In genomic region chr10:124461642-124462347, GRCh38 we compare ENCODE assay signal across 8 cellular contexts. TPM values are rescaled to one million over a fixed set of nuclear protein-coding genes. Genes with fewer than 3 reads are reported as not detected.
DNase-seq lines count a peak whose midpoint lies in the region; ATAC-seq and TF ChIP-seq lines count a peak whose summit lies in the region.

TSS of gene LHPP (plus strand) at chr10:124461823. CDS start at chr10:124461863, 40 bp downstream.

- H3K4me2 ChIP-seq in BLaER1 treated with 17β-estradiol and CSF1 and Interleukin-3, amounts not matched to agents 10 nM and 100 nM: peak within 1 kb of the TSS; percentile 63 to 86 (median 80)
- peak within 1 kb of the TSS; percentile 94 for H3K4me2 ChIP-seq in mesenchymal stem cell (ENCODE audit: low read length, poor library complexity, severe bottlenecking)

- peak within 1 kb of the TSS in 10 of 11 experiments; percentile 48 to 80 (median 72); a peak in 19 of 22 replicates for H3K27ac ChIP-seq in BLaER1 treated with 17β-estradiol and CSF1 and Interleukin-3, amounts not matched to agents 10 nM and 100 nM
- peak within 1 kb of the TSS; percentile 62 for H3K27ac ChIP-seq in effector memory CD4-positive, alpha-beta T cell (ENCODE audit: insufficient read depth, low read length, poor library complexity, severe bottlenecking)
- no peak within 1 kb of the TSS for H3K27ac ChIP-seq in mesenchymal stem cell (ENCODE audit: low read length, poor library complexity, severe bottlenecking)

- peaks cover 12% of the 10 kb centered on the region for H3K79me1 ChIP-seq in mesenchymal stem cell (replicated peaks; ENCODE audit: low read length, poor library complexity, severe bottlenecking)

- no peaks in the 10 kb centered on the region for H3K9me3 ChIP-seq in BLaER1 treated with 17β-estradiol and CSF1 and Interleukin-3, amounts not matched to agents 10 nM and 100 nM (replicated peaks in 1 of 11)
- no peaks in the 10 kb centered on the region for H3K9me3 ChIP-seq in effector memory CD4-positive, alpha-beta T cell (ENCODE audit: control insufficient read depth, low read length)
- H3K9me3 ChIP-seq in mesenchymal stem cell (ENCODE audit: control insufficient read depth, low read length): no peaks in the 10 kb centered on the region

- H3K18ac ChIP-seq in mesenchymal stem cell (ENCODE audit: low read depth in 1 of 2, low read length in 2 of 2): peak within 1 kb of the TSS; percentile 95 to 100

- peak within 1 kb of the TSS; percentile 83 for H3K4me3 Mint-ChIP-seq in activated CD8-positive, alpha-beta T cell treated with anti-CD3 and anti-CD28 coated beads, Interleukin-2, amount 10 ng/mL, durations not matched to agents 7 days and 5 days

- peaks cover 24% of the 10 kb centered on the region for H3K4me1 Mint-ChIP-seq in activated CD8-positive, alpha-beta T cell treated with anti-CD3 and anti-CD28 coated beads, Interleukin-2, amount 10 ng/mL, durations not matched to agents 7 days and 5 days (ENCODE audit: low read depth)

- H3K27me3 ChIP-seq in BLaER1 treated with 17β-estradiol and CSF1 and Interleukin-3, amounts not matched to agents 10 nM and 100 nM: no peaks in the 10 kb centered on the region
- no peaks in the 10 kb centered on the region for H3K27me3 ChIP-seq in effector memory CD4-positive, alpha-beta T cell (replicated peaks; ENCODE audit: control insufficient read depth, insufficient read depth, low read length, poor library complexity, severe bottlenecking)
- peaks cover 0 to 10% of the 10 kb centered on the region in 2 experiments for H3K27me3 ChIP-seq in mesenchymal stem cell (ENCODE audit: control insufficient read depth in 1 of 2, insufficient read depth in 1 of 2, low read length in 2 of 2)

- peak within 1 kb of the TSS; percentile 100 for H2AFZ ChIP-seq in mesenchymal stem cell (ENCODE audit: low read depth, low read length)

- peak within 1 kb of the TSS; percentile 72 to 85 (median 81) for H3K9ac ChIP-seq in BLaER1 treated with 17β-estradiol and CSF1 and Interleukin-3, amounts not matched to agents 10 nM and 100 nM
- H3K9ac ChIP-seq in mesenchymal stem cell (ENCODE audit: low read length): peak within 1 kb of the TSS; percentile 83

- H3K36me3 Mint-ChIP-seq in activated CD8-positive, alpha-beta T cell treated with anti-CD3 and anti-CD28 coated beads, Interleukin-2, amount 10 ng/mL, durations not matched to agents 7 days and 5 days (ENCODE audit: low read depth): peaks cover 6% of the 10 kb centered on the region

- peaks cover 3% of the 10 kb centered on the region for H3K9me3 Mint-ChIP-seq in activated CD8-positive, alpha-beta T cell treated with anti-CD3 and anti-CD28 coated beads, Interleukin-2, amount 10 ng/mL, durations not matched to agents 7 days and 5 days (ENCODE audit: insufficient read depth)

- peak within 1 kb of the TSS; percentile 99 for H4K91ac ChIP-seq in mesenchymal stem cell (ENCODE audit: low read length)

- H3K36me3 ChIP-seq in BLaER1 treated with 17β-estradiol and CSF1 and Interleukin-3, amounts not matched to agents 10 nM and 100 nM: no peaks in the 10 kb centered on the region
- no peaks in the 10 kb centered on the region for H3K36me3 ChIP-seq in effector memory CD4-positive, alpha-beta T cell (ENCODE audit: control insufficient read depth, insufficient read depth, low read length)
- no peaks in the 10 kb centered on the region for H3K36me3 ChIP-seq in mesenchymal stem cell (ENCODE audit: control insufficient read depth in 1 of 2, insufficient read depth in 2 of 2, low read depth in 1 of 2, low read length in 2 of 2)

- CTCF ChIA-PET in activated CD8-positive, alpha-beta T cell treated with anti-CD3 and anti-CD28 coated beads, Interleukin-2, amount 10 ng/mL, durations not matched to agents 7 days and 5 days (lab: Charles Lee): interaction anchor here (0.8 to 2.0 kb wide), 5 partner anchors 12 to 463 kb away, joined by 3 to 6 read pairs (median 3); no protein-coding TSS in a partner anchor

- POLR2A ChIA-PET in activated CD8-positive, alpha-beta T cell treated with anti-CD3 and anti-CD28 coated beads, Interleukin-2, amount 10 ng/mL, durations not matched to agents 7 days and 5 days (lab: Charles Lee): interaction anchor here (0.5 to 1.2 kb wide), 4 partner anchors 9 to 454 kb away, joined by 3 to 4 read pairs (median 4); no protein-coding TSS in a partner anchor

- 6% methylated on average over 73 of the region's 81 CpGs for WGBS in mesenchymal stem cell

- H2BK120ac ChIP-seq in mesenchymal stem cell (ENCODE audit: low read depth, low read length): peak within 1 kb of the TSS; percentile 96

- H3K4me1 ChIP-seq in BLaER1 treated with 17β-estradiol and CSF1 and Interleukin-3, amounts not matched to agents 10 nM and 100 nM: peaks cover 9 to 34% (median 21%) of the 10 kb centered on the region in 10 experiments
- peaks cover 13% of the 10 kb centered on the region for H3K4me1 ChIP-seq in effector memory CD4-positive, alpha-beta T cell (ENCODE audit: control insufficient read depth, insufficient read depth, low read length, poor library complexity, severe bottlenecking)
- H3K4me1 ChIP-seq in mesenchymal stem cell (ENCODE audit: control insufficient read depth, insufficient read depth, low read depth, low read length): peaks cover 7% of the 10 kb centered on the region

- H4K20me1 ChIP-seq in BLaER1 treated with 17β-estradiol and CSF1 and Interleukin-3, amounts not matched to agents 10 nM and 100 nM: no peaks in the 10 kb centered on the region

- peak within 1 kb of the TSS; percentile 97 for H2BK15ac ChIP-seq in mesenchymal stem cell (ENCODE audit: low read depth, poor library complexity, severe bottlenecking)

- H2BK12ac ChIP-seq in mesenchymal stem cell (ENCODE audit: low read length in 2 of 2): peak within 1 kb of the TSS in 1 of 2 experiments; percentile 80

- H3K27ac Mint-ChIP-seq in activated CD8-positive, alpha-beta T cell treated with anti-CD3 and anti-CD28 coated beads, Interleukin-2, amount 10 ng/mL, durations not matched to agents 7 days and 5 days: peak within 1 kb of the TSS; percentile 93

- H3K23ac ChIP-seq in mesenchymal stem cell (ENCODE audit: low read length in 2 of 2): no peak within 1 kb of the TSS

- H3K4me3 ChIP-seq in BLaER1 treated with 17β-estradiol and CSF1 and Interleukin-3, amounts not matched to agents 10 nM and 100 nM: peak within 1 kb of the TSS; percentile 61 to 87 (median 72)
- peak within 1 kb of the TSS; percentile 58 for H3K4me3 ChIP-seq in effector memory CD4-positive, alpha-beta T cell (ENCODE audit: insufficient read depth, low read depth, low read length, poor library complexity, severe bottlenecking)
- peak within 1 kb of the TSS; percentile 93 to 99 for H3K4me3 ChIP-seq in mesenchymal stem cell (ENCODE audit: insufficient read depth in 1 of 2, low read depth in 1 of 2, low read length in 2 of 2)

- H3K14ac ChIP-seq in mesenchymal stem cell (ENCODE audit: low read length in 2 of 2): peak within 1 kb of the TSS in 1 of 2 experiments; percentile 97

- H4K8ac ChIP-seq in mesenchymal stem cell (ENCODE audit: low read length): peak within 1 kb of the TSS; percentile 95

- peaks cover 2% of the 10 kb centered on the region for H3K27me3 Mint-ChIP-seq in activated CD8-positive, alpha-beta T cell treated with anti-CD3 and anti-CD28 coated beads, Interleukin-2, amount 10 ng/mL, durations not matched to agents 7 days and 5 days (ENCODE audit: low read depth)

- peak within 1 kb of the TSS; percentile 69 for H2BK5ac ChIP-seq in mesenchymal stem cell (ENCODE audit: low read depth, low read length, poor library complexity, severe bottlenecking)

- peak; percentile 97 for ATAC-seq in HG03354 (IDR thresholded peaks at IDR 0.05; ENCODE audit: poor library complexity, severe bottlenecking, unreplicated experiment)
- ATAC-seq in activated CD8-positive, alpha-beta T cell treated with anti-CD3 and anti-CD28 coated beads, Interleukin-2, amount 10 ng/mL, durations not matched to agents 7 days and 5 days: peak; percentile 99

- peak; percentile 66 for TF ChIP-seq POLR2A in GM19099 (IDR thresholded peaks at IDR 0.05; ENCODE audit: extremely low read depth, insufficient read length, low read depth)

- H3K4ac ChIP-seq in mesenchymal stem cell (ENCODE audit: low read depth in 1 of 2, low read length in 2 of 2): peak within 1 kb of the TSS in 1 of 2 experiments; percentile 96

- no peak within 1 kb of the TSS for H2AK5ac ChIP-seq in mesenchymal stem cell (ENCODE audit: low read length, severe bottlenecking)

- DNase-seq in NCI-H774 (lab: John Stamatoyannopoulos, UW): peak; percentile 67
- DNase-seq in activated CD8-positive, alpha-beta T cell treated with anti-CD3 and anti-CD28 coated beads, Interleukin-2, amount 10 ng/mL, durations not matched to agents 7 days and 5 days: peak; percentile 91
- peak; percentile 54 to 75 (median 74) for DNase-seq in effector memory CD4-positive, alpha-beta T cell
- peak; percentile 71 for DNase-seq in mesenchymal stem cell
- DNase-seq in stimulated activated CD8-positive, alpha-beta memory T cell treated with anti-CD3 and anti-CD28 coated beads, Interleukin-12 subunit alpha, Interleukin-12 subunit beta, amount 100 ng/mL, for 1 hour (ENCODE audit: low read depth): peak; percentile 75

RNA-seq across cellular contexts. Expression of gene LHPP, which starts in this region (rescaled TPM):
- 10 to 100 TPM; 24.7 to 25.7 TPM for total RNA-seq in activated CD8-positive, alpha-beta T cell treated with anti-CD3 and anti-CD28 coated beads, Interleukin-2, amount 10 ng/mL, durations not matched to agents 7 days and 5 days
- 11.3 TPM for polyA plus RNA-seq in mesenchymal stem cell (2013, experiment 1 of 2)
- polyA plus RNA-seq in mesenchymal stem cell (2013, experiment 2 of 2): 11.0 TPM
